In genomic region chr6:4571011-4571410, GRCh38 we compare ENCODE assay signal across 8 cellular contexts.
"Had no signal": no experiment of that assay in that cellular context is flagged by ENCODE, and none has a peak within 500 bp of the region (broad histone marks: within the 10 kb centered on the region; RNA-seq: fewer than 3 reads in every experiment).

No MANE protein-coding gene starts in this region.

- ATAC-seq: GM12878 had no signal

- H3K4me3 ChIP-seq: GM12878 had no signal

- FAIRE-seq: G401.6, GM12878, GM12891, GM12892, GM18507, GM19239 had no signal

- DNase-seq: GDM1, GF-D8 had no signal
